ENCODE assay signal across 8 cellular contexts in genomic region chr12:74021937-74022336, GRCh38.
DNase-seq lines count a peak whose midpoint lies in the region; ATAC-seq and TF ChIP-seq lines count a peak whose summit lies in the region.

No MANE protein-coding gene starts in this region.

- H3K27me3 Mint-ChIP-seq in stimulated activated naive CD8-positive, alpha-beta T cell treated with anti-CD3 and anti-CD28 coated beads, Interleukin-15, amount 100 ng/mL, for 72 hours = no peaks in the 10 kb centered on the region

- no peaks in the 10 kb centered on the region for H3K9me3 ChIP-seq in adipocyte (ENCODE audit: control insufficient read depth, low read length)
- no peaks in the 10 kb centered on the region for H3K9me3 ChIP-seq in esophagus muscularis mucosa

- TF ChIP-seq CTCF in esophagus muscularis mucosa (IDR thresholded peaks at IDR 0.05) = peak in 1 of 3 experiments; percentile 37

- no peak for TF ChIP-seq POLR2A in esophagus muscularis mucosa (IDR thresholded peaks at IDR 0.05; ENCODE audit: low read depth)

- no peak overlapping the region for H3K9ac ChIP-seq in adipocyte (ENCODE audit: low read length)

- H3K27ac ChIP-seq in esophagus muscularis mucosa (replicated peaks in 1 of 4) = no peak overlapping the region

- intact Hi-C loops in esophagus muscularis mucosa (cut with DNase I) = no loop called here

- H3K4me1 ChIP-seq in adipocyte (ENCODE audit: control insufficient read depth, insufficient read depth, low read length) (no peaks in the 10 kb centered on the region), esophagus muscularis mucosa (no peaks in the 10 kb centered on the region)

- TF ChIP-seq EP300 in esophagus muscularis mucosa (IDR thresholded peaks at IDR 0.05) = no peak

- WGBS in esophagus muscularis mucosa = 17% methylated on average over 9 of the region's 9 CpGs

- H3K36me3 ChIP-seq in adipocyte (ENCODE audit: control insufficient read depth, insufficient read depth, low read length, severe bottlenecking) (no peaks in the 10 kb centered on the region), esophagus muscularis mucosa (no peaks in the 10 kb centered on the region)

- peaks cover 0 to 7% of the 10 kb centered on the region in 2 donors for H3K9me3 Mint-ChIP-seq in stimulated activated naive CD8-positive, alpha-beta T cell treated with anti-CD3 and anti-CD28 coated beads, Interleukin-15, amount 100 ng/mL, for 72 hours

- ATAC-seq in GM18508 (IDR thresholded peaks at IDR 0.05; ENCODE audit: insufficient read depth, unreplicated experiment) (peak; percentile 92), HG02840 (IDR thresholded peaks at IDR 0.05; ENCODE audit: low FRiP score, unreplicated experiment) (peak; percentile 99)
- peak; percentile 79 for ATAC-seq in stimulated activated naive CD8-positive, alpha-beta T cell treated with anti-CD3 and anti-CD28 coated beads, Interleukin-15, amount 100 ng/mL, for 72 hours

- DNase-seq in COLO668 (lab: John Stamatoyannopoulos, UW; ENCODE audit: unreplicated experiment) = peak; percentile 33
- peak; percentile 23 for DNase-seq in NCI-H1092 treated with DMSO at 0.1 percent for 48 hours (lab: John Stamatoyannopoulos, UW)
- DNase-seq in adipocyte (ENCODE audit: low read depth) = peak; percentile 71
- DNase-seq in iPS DF 19.7 (ENCODE audit: low read depth, low spot score) = peak; percentile 33
- peak in 1 of 2 donors; percentile 18 for DNase-seq in stimulated activated naive CD8-positive, alpha-beta T cell treated with anti-CD3 and anti-CD28 coated beads, Interleukin-15, amount 100 ng/mL, for 72 hours
- DNase-seq in esophagus muscularis mucosa (ENCODE audit: extremely low spot score) = no peak

- H3K27me3 ChIP-seq in adipocyte (replicated peaks; ENCODE audit: control insufficient read depth, insufficient read depth, low read length) (no peaks in the 10 kb centered on the region), esophagus muscularis mucosa (no peaks in the 10 kb centered on the region)

- no peak overlapping the region for H3K4me3 ChIP-seq in adipocyte (ENCODE audit: low read length)
- no peak overlapping the region for H3K4me3 ChIP-seq in esophagus muscularis mucosa

- H3K4me3 Mint-ChIP-seq in stimulated activated naive CD8-positive, alpha-beta T cell treated with anti-CD3 and anti-CD28 coated beads, Interleukin-15, amount 100 ng/mL, for 72 hours = no peak overlapping the region

- no peaks in the 10 kb centered on the region for H3K4me1 Mint-ChIP-seq in stimulated activated naive CD8-positive, alpha-beta T cell treated with anti-CD3 and anti-CD28 coated beads, Interleukin-15, amount 100 ng/mL, for 72 hours

- H3K27ac Mint-ChIP-seq in stimulated activated naive CD8-positive, alpha-beta T cell treated with anti-CD3 and anti-CD28 coated beads, Interleukin-15, amount 100 ng/mL, for 72 hours = no peak overlapping the region
